Comparison of ENCODE assay signal across 8 cellular contexts in the genomic region with DNA sequence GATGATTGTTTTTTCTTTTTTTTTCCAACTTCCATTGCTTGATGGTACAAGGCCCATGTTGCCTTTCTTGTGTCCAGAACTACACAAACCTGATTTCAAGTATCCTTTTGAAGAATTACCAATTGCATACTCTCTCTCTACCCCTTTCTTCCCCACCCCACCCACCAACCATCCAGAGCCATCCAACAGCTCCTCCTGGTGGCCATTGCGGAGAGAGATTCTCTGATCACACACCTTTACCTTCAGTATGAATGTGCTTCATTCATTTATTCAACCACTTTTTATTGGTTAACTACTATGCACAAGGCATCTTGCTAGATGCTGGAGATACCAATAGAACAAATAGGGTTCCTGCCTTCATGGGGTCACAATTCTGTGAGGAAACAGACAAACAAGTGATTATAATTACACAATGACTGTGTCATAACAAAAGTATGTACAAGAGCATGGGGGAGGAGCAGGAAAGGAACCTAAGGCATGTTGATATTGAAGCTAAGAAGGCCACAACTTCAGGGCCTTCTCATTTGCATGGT.
A peak's percentile ranks its signal among the peaks of the same experiment; 100 is the strongest.
DNase-seq lines count a peak whose midpoint lies in the region; ATAC-seq and FAIRE-seq lines count a peak whose summit lies in the region.

No MANE protein-coding gene starts in this region.

- H3K27me3 ChIP-seq in NT2/D1 (ENCODE audit: insufficient read depth, insufficient read length) (no peaks in the 10 kb centered on the region), iPS DF 6.9 (ENCODE audit: control insufficient read depth, insufficient read depth, low read length) (no peaks in the 10 kb centered on the region)

- H3K9me3 ChIP-seq in NT2/D1 (ENCODE audit: insufficient read depth, low read length) (peaks cover 6% of the 10 kb centered on the region), iPS DF 6.9 (ENCODE audit: control insufficient read depth, insufficient read depth, low read length) (no peaks in the 10 kb centered on the region)

- no peak overlapping the region for H3K4me3 ChIP-seq in NT2/D1 (ENCODE audit: insufficient read length, low read depth)
- H3K4me3 ChIP-seq in iPS DF 6.9 (ENCODE audit: low read length): no peak overlapping the region

- H3K27me3 Mint-ChIP-seq in activated naive CD8-positive, alpha-beta T cell treated with anti-CD3 and anti-CD28 coated beads, Interleukin-2, amount 50 U/mL, for 24 hours: peaks cover 2% of the 10 kb centered on the region

- ATAC-seq in activated naive CD8-positive, alpha-beta T cell treated with anti-CD3 and anti-CD28 coated beads, Interleukin-2, amount 50 U/mL, for 24 hours: no peak
- ATAC-seq in GM21447 (IDR thresholded peaks at IDR 0.05; ENCODE audit: unreplicated experiment) (no peak), HG03196 (IDR thresholded peaks at IDR 0.05; ENCODE audit: unreplicated experiment) (no peak)

- no peaks in the 10 kb centered on the region for H3K36me3 Mint-ChIP-seq in activated naive CD8-positive, alpha-beta T cell treated with anti-CD3 and anti-CD28 coated beads, Interleukin-2, amount 50 U/mL, for 24 hours (ENCODE audit: low read depth)

- H3K9ac ChIP-seq in NT2/D1 (ENCODE audit: insufficient read length, low read depth): no peak overlapping the region

- H3K27ac Mint-ChIP-seq in activated naive CD8-positive, alpha-beta T cell treated with anti-CD3 and anti-CD28 coated beads, Interleukin-2, amount 50 U/mL, for 24 hours: no peak overlapping the region

- no CpG with 5 or more reads among the region's 1 CpG for WGBS in iPS DF 6.9 (ENCODE audit: insufficient coverage, insufficient read length)

- no peaks in the 10 kb centered on the region for H3K4me1 Mint-ChIP-seq in activated naive CD8-positive, alpha-beta T cell treated with anti-CD3 and anti-CD28 coated beads, Interleukin-2, amount 50 U/mL, for 24 hours

- H3K36me3 ChIP-seq in NT2/D1 (ENCODE audit: insufficient read depth, insufficient read length, low read length) (no peaks in the 10 kb centered on the region), iPS DF 6.9 (ENCODE audit: control insufficient read depth, insufficient read depth, low read length) (no peaks in the 10 kb centered on the region)

- H3K27ac ChIP-seq in iPS DF 6.9 (ENCODE audit: low read length): no peak overlapping the region

- peaks cover 2% of the 10 kb centered on the region for H3K4me1 ChIP-seq in NT2/D1 (ENCODE audit: insufficient read depth, insufficient read length)
- no peaks in the 10 kb centered on the region for H3K4me1 ChIP-seq in iPS DF 6.9 (ENCODE audit: control insufficient read depth, insufficient read depth, low read length)

- no peak overlapping the region for H3K4me3 Mint-ChIP-seq in activated naive CD8-positive, alpha-beta T cell treated with anti-CD3 and anti-CD28 coated beads, Interleukin-2, amount 50 U/mL, for 24 hours

- H3K9me3 Mint-ChIP-seq in activated naive CD8-positive, alpha-beta T cell treated with anti-CD3 and anti-CD28 coated beads, Interleukin-2, amount 50 U/mL, for 24 hours: no peaks in the 10 kb centered on the region

- peak; percentile 32 for DNase-seq in AG20443 (ENCODE audit: low spot score)
- DNase-seq in GM19239 (ENCODE audit: insufficient read length, low spot score): peak; percentile 10
- peak; percentile 63 for DNase-seq in NT2/D1 (ENCODE audit: low read depth, low spot score)
- DNase-seq in activated naive CD8-positive, alpha-beta T cell treated with anti-CD3 and anti-CD28 coated beads, Interleukin-2, amount 50 U/mL, for 24 hours: peak; percentile 47
- peak; percentile 57 for DNase-seq in iPS DF 6.9 (ENCODE audit: low read depth, low spot score)
- DNase-seq in stimulated activated CD4-positive, alpha-beta T cell treated with anti-CD3 and anti-CD28 coated beads, Interleukin-4, amount 100 ng/mL, for 48 hours (ENCODE audit: low read depth in 2 of 2): peak; percentile 29 to 35

- FAIRE-seq in GM19239 (lab: Jason Lieb, UNC): peak; percentile 40

Comparison
In these comparisons a context has a peak if more than half of its experiments do, and no peak if none do; other contexts are left out.
1. DNase-seq: peak in every context shown above with its lines; median percentile 63 in NT2/D1; 57 in iPS DF 6.9; 47 in activated naive CD8-positive, alpha-beta T cell treated with anti-CD3 and anti-CD28 coated beads, Interleukin-2, amount 50 U/mL, for 24 hours; 32 in AG20443; 32 in stimulated activated CD4-positive, alpha-beta T cell treated with anti-CD3 and anti-CD28 coated beads, Interleukin-4, amount 100 ng/mL, for 48 hours; 10 in GM19239.